In the genomic region with DNA sequence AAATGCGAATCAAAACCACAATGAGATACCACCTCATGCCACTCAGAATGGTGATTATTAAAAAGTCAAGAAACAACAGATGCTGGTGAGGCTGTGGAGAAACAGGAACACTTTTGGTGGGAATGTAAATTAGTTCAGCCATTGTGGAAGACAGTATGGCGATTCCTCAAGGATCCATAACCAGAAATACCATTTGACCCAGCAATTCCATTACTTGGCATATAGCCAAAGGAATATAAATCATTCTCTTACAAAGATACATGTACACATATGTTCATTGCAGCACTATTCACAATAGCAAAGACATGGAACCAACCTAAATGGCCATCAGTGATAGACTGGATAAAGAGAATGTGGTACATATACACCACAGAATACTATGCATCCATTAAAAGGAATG, we compare ENCODE assay signal across 2 cellular contexts. TPM values are rescaled to one million over a fixed set of nuclear protein-coding genes. Genes with fewer than 3 reads are reported as not detected.
"Had no signal": no experiment of that assay in that cellular context is flagged by ENCODE, and none has a peak within 500 bp of the region (broad histone marks: within the 10 kb centered on the region; RNA-seq: fewer than 3 reads in every experiment).

No MANE protein-coding gene starts in this region.

RNA-seq across cellular contexts. Expression of gene TMEM178A, which starts 9.5 kb away (rescaled TPM):
- total RNA-seq: activated T-cell treated with anti-CD3 and anti-CD28 coated beads, Interleukin-2, amount 50 U/mL, for 4 hours; activated T-helper 1 cell treated with anti-CD3 and anti-CD28 coated beads, Interleukin-12 subunit alpha, Interleukin-12 subunit beta, Interleukin-2, Interleukin-4 antibody, amounts not matched to agents 30 ng/mL and 10 ng/mL and 1 ng/mL, durations not matched to agents 14 hours and 24 hours and 36 hours had no signal
